ENCODE assay signal across 13 cellular contexts in genomic region chr19:51359294-51359693, GRCh38. TPM values are rescaled to one million over a fixed set of nuclear protein-coding genes. Genes with fewer than 3 reads are reported as not detected.
DNase-seq lines count a peak whose midpoint lies in the region; ATAC-seq, FAIRE-seq and TF ChIP-seq lines count a peak whose summit lies in the region.
"Had no signal": no experiment of that assay in that cellular context is flagged by ENCODE, and none has a peak within 500 bp of the region (broad histone marks: within the 10 kb centered on the region; RNA-seq: fewer than 3 reads in every experiment).

No MANE protein-coding gene starts in this region.

- 98% methylated on average over 4 of the region's 4 CpGs for WGBS in HepG2 (ENCODE audit: low lambda C conversion rate)
- WGBS in right lobe of liver (ENCODE audit: insufficient coverage, low coverage, low lambda C conversion rate, missing lambda C conversion rate) = 93% methylated on average over 4 of the region's 4 CpGs
- 80% methylated on average over 4 of the region's 4 CpGs for WGBS in hepatocyte (ENCODE audit: low lambda C conversion rate, missing lambda C conversion rate)

- H2AFZ ChIP-seq in HepG2 (ENCODE audit: low read length) (no peak overlapping the region), hepatocyte (no peak overlapping the region)

- peak overlapping the region; percentile 53 for H3K9ac ChIP-seq in HepG2 (ENCODE audit: insufficient read depth, low read depth, low read length)
- H3K9ac ChIP-seq: BLaER1 had no signal

- H3K4me1 ChIP-seq in HepG2 (ENCODE audit: insufficient read depth, low read length) (peaks cover 96% of the 10 kb centered on the region), right lobe of liver (peaks cover 0 to 67% (median 17%) of the 10 kb centered on the region in 4 donors), hepatocyte (ENCODE audit: insufficient read depth) (peaks cover 38% of the 10 kb centered on the region)
- peaks cover 4% of the 10 kb centered on the region for H3K4me1 ChIP-seq in effector memory CD4-positive, alpha-beta T cell (ENCODE audit: control insufficient read depth, insufficient read depth, low read length, poor library complexity, severe bottlenecking)

- H3K4me3 ChIP-seq in HepG2 (replicated peaks in 1 of 3; ENCODE audit: insufficient read depth in 1 of 3, low read depth in 2 of 3, low read length in 3 of 3) = no peak overlapping the region
- no peak overlapping the region for H3K4me3 ChIP-seq in right lobe of liver
- H3K4me3 ChIP-seq in astrocyte of the spinal cord (ENCODE audit: low read depth, low read length) = no peak overlapping the region
- H3K4me3 ChIP-seq in hepatocyte = no peak overlapping the region
- no peak overlapping the region for H3K4me3 ChIP-seq in effector memory CD4-positive, alpha-beta T cell (ENCODE audit: insufficient read depth, low read depth, low read length, poor library complexity, severe bottlenecking)
- H3K4me3 ChIP-seq: BLaER1 had no signal

- POLR2A ChIA-PET in HepG2 (lab: Yijun Ruan, JAX) = interaction anchor here (1.2 to 7.8 kb wide), 3 partner anchors 9 to 20 kb away, joined by 4 to 259 read pairs (median 9); partner anchors contain the start of gene VSIG10L

- CTCF ChIA-PET in HepG2 (lab: Yijun Ruan, JAX; ENCODE audit: low intra/inter-chr PET ratio, low total read pairs) = no interaction called here

- FAIRE-seq in HepG2 (lab: Jason Lieb, UNC) = no peak

- TF ChIP-seq EP300 in HepG2 (IDR thresholded peaks at IDR 0.05; ENCODE audit: low read depth in 2 of 2, low read length in 2 of 2) (no peak), HepG2 (CRISPR knock-in tag; IDR thresholded peaks at IDR 0.05; ENCODE audit: borderline replicate concordance) (no peak)

- H3K79me2 ChIP-seq in HepG2 (ENCODE audit: insufficient read depth, low read length) (peaks cover 31% of the 10 kb centered on the region), hepatocyte (peaks cover 44% of the 10 kb centered on the region)

- H4K20me1 ChIP-seq in HepG2 (ENCODE audit: insufficient read depth, low read length) = no peaks in the 10 kb centered on the region
- H4K20me1 ChIP-seq in hepatocyte (ENCODE audit: insufficient read depth, poor library complexity, severe bottlenecking) = no peaks in the 10 kb centered on the region
- H4K20me1 ChIP-seq: BLaER1 had no signal

- H3K27me3 ChIP-seq in HepG2 (ENCODE audit: control insufficient read depth in 1 of 2, insufficient read depth in 2 of 2, low read length in 2 of 2) (no peaks in the 10 kb centered on the region), right lobe of liver (no peaks in the 10 kb centered on the region), hepatocyte (no peaks in the 10 kb centered on the region)
- H3K27me3 ChIP-seq in effector memory CD4-positive, alpha-beta T cell (replicated peaks; ENCODE audit: control insufficient read depth, insufficient read depth, low read length, poor library complexity, severe bottlenecking) = no peaks in the 10 kb centered on the region
- H3K27me3 ChIP-seq: BLaER1 had no signal

- H3K9me3 ChIP-seq in HepG2 (ENCODE audit: low read length) (no peaks in the 10 kb centered on the region), right lobe of liver (no peaks in the 10 kb centered on the region), hepatocyte (ENCODE audit: low read depth) (no peaks in the 10 kb centered on the region)
- H3K9me3 ChIP-seq in effector memory CD4-positive, alpha-beta T cell (ENCODE audit: control insufficient read depth, low read length) = no peaks in the 10 kb centered on the region
- H3K9me3 ChIP-seq: BLaER1 had no signal

- no peak for TF ChIP-seq POLR2A in HepG2 (IDR thresholded peaks at IDR 0.05; ENCODE audit: insufficient read depth in 1 of 2, low read depth in 2 of 2, low read length in 2 of 2)
- TF ChIP-seq POLR2A in right lobe of liver (IDR thresholded peaks at IDR 0.05) = no peak

- no peak for ATAC-seq in HepG2
- no peak for ATAC-seq in right lobe of liver
- no peak for ATAC-seq in omental fat pad (ENCODE audit: low FRiP score)

- no peak for TF ChIP-seq CTCF in HepG2 (CRISPR knock-in tag; IDR thresholded peaks at IDR 0.05)
- TF ChIP-seq CTCF in right lobe of liver (IDR thresholded peaks at IDR 0.05) = no peak
- no peak for TF ChIP-seq CTCF in astrocyte of the spinal cord (IDR thresholded peaks at IDR 0.05; ENCODE audit: low read depth, low read length)
- TF ChIP-seq CTCF in hepatocyte (IDR thresholded peaks at IDR 0.05; ENCODE audit: poor library complexity) = no peak
- no peak for TF ChIP-seq CTCF in omental fat pad (IDR thresholded peaks at IDR 0.05)

- no peak overlapping the region for H3K4me2 ChIP-seq in HepG2 (ENCODE audit: low read depth, low read length)
- H3K4me2 ChIP-seq in hepatocyte = no peak overlapping the region
- H3K4me2 ChIP-seq: BLaER1 had no signal

- in situ Hi-C loops in HepG2 (cut with HindIII; ENCODE audit: extremely low pct_ligation_motif_present, low pct_unique_long_range_greater_than_20kb) = no loop called here
- in situ Hi-C loops in astrocyte of the spinal cord (cut with HindIII; ENCODE audit: low sequenced_read_pairs) = no loop called here

- intact Hi-C loops in HepG2 (cut with micrococcal nuclease; ENCODE audit: unreplicated experiment) = no loop called here
- intact Hi-C loops in right lobe of liver (cut with DNase I) = no loop called here

- H3K27ac ChIP-seq in HepG2 (ENCODE audit: extremely low read length, insufficient read depth, low read length) (peak overlapping the region; percentile 64), right lobe of liver (peak overlapping the region in 1 of 3 donors; percentile 78), hepatocyte (peak overlapping the region; percentile 81)
- no peak overlapping the region for H3K27ac ChIP-seq in effector memory CD4-positive, alpha-beta T cell (ENCODE audit: insufficient read depth, low read length, poor library complexity, severe bottlenecking)
- H3K27ac ChIP-seq: BLaER1 had no signal

- H3K36me3 ChIP-seq in HepG2 (replicated peaks in 1 of 2; ENCODE audit: control insufficient read depth in 1 of 2, insufficient read depth in 2 of 2, low read length in 2 of 2) (no peaks in the 10 kb centered on the region), right lobe of liver (no peaks in the 10 kb centered on the region), hepatocyte (replicated peaks; ENCODE audit: insufficient read depth, low read depth) (no peaks in the 10 kb centered on the region)
- H3K36me3 ChIP-seq in effector memory CD4-positive, alpha-beta T cell (ENCODE audit: control insufficient read depth, insufficient read depth, low read length) = no peaks in the 10 kb centered on the region

- H3K9me2 ChIP-seq in hepatocyte (replicated peaks; ENCODE audit: insufficient read depth) = no peaks in the 10 kb centered on the region

- TF ChIP-seq RAD21 in HepG2 (CRISPR knock-in tag; IDR thresholded peaks at IDR 0.05) = no peak

- DNase-seq in HepG2 (ENCODE audit: low spot score) (no peak), right lobe of liver (no peak), astrocyte of the spinal cord (ENCODE audit: low read depth, low spot score) (peak; percentile 93), hepatocyte (ENCODE audit: low spot score) (peak; percentile 78), omental fat pad (ENCODE audit: low spot score) (no peak), NCI-H2081 treated with DMSO at 0.1 percent for 48 hours (lab: John Stamatoyannopoulos, UW) (no peak), NCI-H748 (lab: John Stamatoyannopoulos, UW; ENCODE audit: unreplicated experiment) (no peak)
- DNase-seq in effector memory CD4-positive, alpha-beta T cell = no peak
- DNase-seq: effector CD8-positive, alpha-beta T cell; NCI-H524 treated with DMSO at 0.1 percent for 48 hours had no signal

- BruUV-seq in HepG2 (replicated peaks; lab: Mats Ljungman, UMichigan) = no TSS peak

RNA-seq across cellular contexts. Expression of gene ETFB, which starts 6.9 kb away (rescaled TPM):
- total RNA-seq in HepG2 (2016; rRNA removed; fragmentation: Illumina TruSeq; extraction: Trizol) = 678 and 853 TPM in 2 replicates
- total RNA-seq in HepG2 (2016; cell fraction: cytosol; rRNA removed; fragmentation: Illumina TruSeq; extraction: Trizol; ENCODE audit: low read depth) = 187 and 190 TPM in 2 replicates
- 701 and 868 TPM in 2 replicates for total RNA-seq in HepG2 (2016; cell fraction: insoluble cytoplasmic fraction; rRNA removed; fragmentation: Illumina TruSeq; extraction: Trizol)
- 206 and 231 TPM in 2 replicates for total RNA-seq in HepG2 (2016; cell fraction: membrane; rRNA removed; fragmentation: Illumina TruSeq; extraction: Trizol)
- 228 and 251 TPM in 2 replicates for total RNA-seq in HepG2 (2016; cell fraction: nucleus; rRNA removed; fragmentation: Illumina TruSeq; extraction: Trizol)
- 1,171 and 1,314 TPM in 2 replicates for polyA plus RNA-seq in HepG2 (2011; rRNA removed)
- polyA plus RNA-seq in HepG2 (2011; cell fraction: cytosol; rRNA removed) = 1,380 and 2,015 TPM in 2 replicates
- 550 and 597 TPM in 2 replicates for polyA plus RNA-seq in HepG2 (2011; cell fraction: nucleus; rRNA removed)
- polyA plus RNA-seq in HepG2 (2012) = 654 and 683 TPM in 2 replicates
- polyA plus RNA-seq in HepG2 (2016; cell fraction: cytosol; fragmentation: Illumina TruSeq; extraction: Trizol; ENCODE audit: low read depth) = 206 and 220 TPM in 2 replicates
- 802 and 838 TPM in 2 replicates for polyA plus RNA-seq in HepG2 (2016; cell fraction: insoluble cytoplasmic fraction; fragmentation: Illumina TruSeq; extraction: Trizol; ENCODE audit: low read depth)
- polyA plus RNA-seq in HepG2 (2016; cell fraction: membrane; fragmentation: Illumina TruSeq; extraction: Trizol; ENCODE audit: low read depth) = 172 and 183 TPM in 2 replicates
- polyA plus RNA-seq in HepG2 (2016; cell fraction: nucleus; fragmentation: Illumina TruSeq; extraction: Trizol; ENCODE audit: insufficient read depth, low read depth) = 373 and 382 TPM in 2 replicates
- 108 and 610 TPM in 2 replicates for polyA minus RNA-seq in HepG2 (2011; rRNA and poly(A)+ RNA removed; ENCODE audit: low replicate concordance)
- 250 and 276 TPM in 2 replicates for polyA minus RNA-seq in HepG2 (2011; cell fraction: cytosol; rRNA and poly(A)+ RNA removed)
- polyA minus RNA-seq in HepG2 (2011; cell fraction: nucleus; rRNA and poly(A)+ RNA removed) = 141 and 147 TPM in 2 replicates
- total RNA-seq in right lobe of liver = 100 to 1,000 TPM; 210 to 439 (median 345) TPM
- 167 and 190 TPM in 2 replicates for total RNA-seq in hepatocyte
- polyA plus RNA-seq in hepatocyte = 237 and 248 TPM in 2 replicates
- 100 to 1,000 TPM; 136 to 251 (median 166) TPM for total RNA-seq in omental fat pad

RNA-seq across cellular contexts. Expression of gene CLDND2, which starts 9.5 kb away (rescaled TPM):
- total RNA-seq in HepG2 (2016; rRNA removed; fragmentation: Illumina TruSeq; extraction: Trizol) = 1.1 and 1.8 TPM in 2 replicates
- 2.7 and 4.1 TPM in 2 replicates for total RNA-seq in HepG2 (2016; cell fraction: cytosol; rRNA removed; fragmentation: Illumina TruSeq; extraction: Trizol; ENCODE audit: low read depth)
- 2.4 TPM in 1 of 2 replicates, not detected in the other for total RNA-seq in HepG2 (2016; cell fraction: insoluble cytoplasmic fraction; rRNA removed; fragmentation: Illumina TruSeq; extraction: Trizol)
- 2.3 TPM in 2 replicates for total RNA-seq in HepG2 (2016; cell fraction: membrane; rRNA removed; fragmentation: Illumina TruSeq; extraction: Trizol)
- total RNA-seq in HepG2 (2016; cell fraction: nucleus; rRNA removed; fragmentation: Illumina TruSeq; extraction: Trizol) = 2.7 and 6.2 TPM in 2 replicates
- polyA plus RNA-seq in HepG2 (2011; rRNA removed) = 0.84 and 1.6 TPM in 2 replicates
- not detected in 2 replicates for polyA plus RNA-seq in HepG2 (2011; cell fraction: cytosol; rRNA removed)
- 1.3 and 2.4 TPM in 2 replicates for polyA plus RNA-seq in HepG2 (2011; cell fraction: nucleus; rRNA removed)
- polyA plus RNA-seq in HepG2 (2012) = 3.7 and 5.0 TPM in 2 replicates
- 3.6 and 5.6 TPM in 2 replicates for polyA plus RNA-seq in HepG2 (2016; cell fraction: cytosol; fragmentation: Illumina TruSeq; extraction: Trizol; ENCODE audit: low read depth)
- 1.3 and 2.6 TPM in 2 replicates for polyA plus RNA-seq in HepG2 (2016; cell fraction: insoluble cytoplasmic fraction; fragmentation: Illumina TruSeq; extraction: Trizol; ENCODE audit: low read depth)
- 2.3 and 2.8 TPM in 2 replicates for polyA plus RNA-seq in HepG2 (2016; cell fraction: membrane; fragmentation: Illumina TruSeq; extraction: Trizol; ENCODE audit: low read depth)
- 5.7 and 13.4 TPM in 2 replicates for polyA plus RNA-seq in HepG2 (2016; cell fraction: nucleus; fragmentation: Illumina TruSeq; extraction: Trizol; ENCODE audit: insufficient read depth, low read depth)
- 1.4 TPM in 1 of 2 replicates, not detected in the other for polyA minus RNA-seq in HepG2 (2011; rRNA and poly(A)+ RNA removed; ENCODE audit: low replicate concordance)
- polyA minus RNA-seq in HepG2 (2011; cell fraction: cytosol; rRNA and poly(A)+ RNA removed) = not detected in 2 replicates
- 3.0 and 4.2 TPM in 2 replicates for polyA minus RNA-seq in HepG2 (2011; cell fraction: nucleus; rRNA and poly(A)+ RNA removed)
- 1 to 10 TPM in 1 of 6 experiments, under 1 TPM in 1, not detected in 4; 1.00 to 1.2 TPM for total RNA-seq in right lobe of liver
- total RNA-seq in hepatocyte = 1.2 TPM in 1 of 2 replicates, not detected in the other
- polyA plus RNA-seq in hepatocyte = 6.8 and 7.2 TPM in 2 replicates
- not detected for total RNA-seq in omental fat pad
- total RNA-seq: urinary bladder had no signal

RNA-seq across cellular contexts. Expression of gene NKG7, which starts 13.2 kb away (rescaled TPM):
- total RNA-seq in HepG2 (2016; rRNA removed; fragmentation: Illumina TruSeq; extraction: Trizol) (not detected in 2 replicates), right lobe of liver (1 to 10 TPM; 1.7 to 7.7 (median 4.1) TPM), hepatocyte (not detected in 2 replicates), omental fat pad (1 to 10 TPM in 2 of 4 donors, under 1 TPM in 1, not detected in 1; 0.56 to 4.0 (median 2.6) TPM)
- not detected in 2 replicates for total RNA-seq in HepG2 (2016; cell fraction: cytosol; rRNA removed; fragmentation: Illumina TruSeq; extraction: Trizol; ENCODE audit: low read depth)
- not detected in 2 replicates for total RNA-seq in HepG2 (2016; cell fraction: insoluble cytoplasmic fraction; rRNA removed; fragmentation: Illumina TruSeq; extraction: Trizol)
- total RNA-seq in HepG2 (2016; cell fraction: membrane; rRNA removed; fragmentation: Illumina TruSeq; extraction: Trizol) = not detected in 2 replicates
- total RNA-seq in HepG2 (2016; cell fraction: nucleus; rRNA removed; fragmentation: Illumina TruSeq; extraction: Trizol) = not detected in 2 replicates
- polyA plus RNA-seq in HepG2 (2011; rRNA removed) (0.21 and 0.40 TPM in 2 replicates), hepatocyte (0.44 TPM in 1 of 2 replicates, not detected in the other)
- polyA plus RNA-seq in HepG2 (2011; cell fraction: cytosol; rRNA removed) = 0.16 TPM in 1 of 2 replicates, not detected in the other
- not detected in 2 replicates for polyA plus RNA-seq in HepG2 (2011; cell fraction: nucleus; rRNA removed)
- 0.25 and 0.42 TPM in 2 replicates for polyA plus RNA-seq in HepG2 (2012)
- not detected in 2 replicates for polyA plus RNA-seq in HepG2 (2016; cell fraction: cytosol; fragmentation: Illumina TruSeq; extraction: Trizol; ENCODE audit: low read depth)
- polyA plus RNA-seq in HepG2 (2016; cell fraction: insoluble cytoplasmic fraction; fragmentation: Illumina TruSeq; extraction: Trizol; ENCODE audit: low read depth) = not detected in 2 replicates
- polyA plus RNA-seq in HepG2 (2016; cell fraction: membrane; fragmentation: Illumina TruSeq; extraction: Trizol; ENCODE audit: low read depth) = not detected in 2 replicates
- not detected in 2 replicates for polyA plus RNA-seq in HepG2 (2016; cell fraction: nucleus; fragmentation: Illumina TruSeq; extraction: Trizol; ENCODE audit: insufficient read depth, low read depth)
- polyA minus RNA-seq in HepG2 (2011; rRNA and poly(A)+ RNA removed; ENCODE audit: low replicate concordance) = not detected in 2 replicates
- polyA minus RNA-seq in HepG2 (2011; cell fraction: cytosol; rRNA and poly(A)+ RNA removed) = not detected in 2 replicates
- polyA minus RNA-seq in HepG2 (2011; cell fraction: nucleus; rRNA and poly(A)+ RNA removed) = not detected in 2 replicates

RNA-seq across cellular contexts. Expression of gene VSIG10L, which starts 17.4 kb away (rescaled TPM):
- total RNA-seq in HepG2 (2016; rRNA removed; fragmentation: Illumina TruSeq; extraction: Trizol) (1.8 and 2.7 TPM in 2 replicates), right lobe of liver (1 to 10 TPM; 1.3 to 4.5 (median 2.8) TPM), hepatocyte (2.5 and 3.4 TPM in 2 replicates), omental fat pad (1 to 10 TPM in 2 of 4 donors, under 1 TPM in 2; 0.47 to 1.0 (median 0.98) TPM)
- total RNA-seq in HepG2 (2016; cell fraction: cytosol; rRNA removed; fragmentation: Illumina TruSeq; extraction: Trizol; ENCODE audit: low read depth) = 0.62 and 1.0 TPM in 2 replicates
- total RNA-seq in HepG2 (2016; cell fraction: insoluble cytoplasmic fraction; rRNA removed; fragmentation: Illumina TruSeq; extraction: Trizol) = 1.4 and 2.7 TPM in 2 replicates
- 1.7 and 1.8 TPM in 2 replicates for total RNA-seq in HepG2 (2016; cell fraction: membrane; rRNA removed; fragmentation: Illumina TruSeq; extraction: Trizol)
- total RNA-seq in HepG2 (2016; cell fraction: nucleus; rRNA removed; fragmentation: Illumina TruSeq; extraction: Trizol) = 3.5 and 4.0 TPM in 2 replicates
- polyA plus RNA-seq in HepG2 (2011; rRNA removed) (8.0 and 8.5 TPM in 2 replicates), hepatocyte (7.6 and 7.8 TPM in 2 replicates)
- 3.0 and 3.1 TPM in 2 replicates for polyA plus RNA-seq in HepG2 (2011; cell fraction: cytosol; rRNA removed)
- 31.6 and 35.6 TPM in 2 replicates for polyA plus RNA-seq in HepG2 (2011; cell fraction: nucleus; rRNA removed)
- 6.0 and 7.0 TPM in 2 replicates for polyA plus RNA-seq in HepG2 (2012)
- 1.5 and 1.7 TPM in 2 replicates for polyA plus RNA-seq in HepG2 (2016; cell fraction: cytosol; fragmentation: Illumina TruSeq; extraction: Trizol; ENCODE audit: low read depth)
- 3.4 and 4.1 TPM in 2 replicates for polyA plus RNA-seq in HepG2 (2016; cell fraction: insoluble cytoplasmic fraction; fragmentation: Illumina TruSeq; extraction: Trizol; ENCODE audit: low read depth)
- 3.5 and 3.7 TPM in 2 replicates for polyA plus RNA-seq in HepG2 (2016; cell fraction: membrane; fragmentation: Illumina TruSeq; extraction: Trizol; ENCODE audit: low read depth)
- polyA plus RNA-seq in HepG2 (2016; cell fraction: nucleus; fragmentation: Illumina TruSeq; extraction: Trizol; ENCODE audit: insufficient read depth, low read depth) = 13.3 and 13.8 TPM in 2 replicates
- polyA minus RNA-seq in HepG2 (2011; rRNA and poly(A)+ RNA removed; ENCODE audit: low replicate concordance) = 0.75 and 3.1 TPM in 2 replicates
- polyA minus RNA-seq in HepG2 (2011; cell fraction: cytosol; rRNA and poly(A)+ RNA removed) = 1.5 and 1.7 TPM in 2 replicates
- polyA minus RNA-seq in HepG2 (2011; cell fraction: nucleus; rRNA and poly(A)+ RNA removed) = 7.2 and 9.5 TPM in 2 replicates

RNA-seq across cellular contexts. Expression of gene LIM2, which starts 28.5 kb away (rescaled TPM):
- not detected in 2 replicates for total RNA-seq in HepG2 (2016; rRNA removed; fragmentation: Illumina TruSeq; extraction: Trizol)
- not detected in 2 replicates for total RNA-seq in HepG2 (2016; cell fraction: cytosol; rRNA removed; fragmentation: Illumina TruSeq; extraction: Trizol; ENCODE audit: low read depth)
- not detected in 2 replicates for total RNA-seq in HepG2 (2016; cell fraction: insoluble cytoplasmic fraction; rRNA removed; fragmentation: Illumina TruSeq; extraction: Trizol)
- 0.19 TPM in 1 of 2 replicates, not detected in the other for total RNA-seq in HepG2 (2016; cell fraction: membrane; rRNA removed; fragmentation: Illumina TruSeq; extraction: Trizol)
- not detected in 2 replicates for total RNA-seq in HepG2 (2016; cell fraction: nucleus; rRNA removed; fragmentation: Illumina TruSeq; extraction: Trizol)
- 1.3 and 1.8 TPM in 2 replicates for polyA plus RNA-seq in HepG2 (2011; rRNA removed)
- polyA plus RNA-seq in HepG2 (2011; cell fraction: cytosol; rRNA removed) = 2.1 and 2.3 TPM in 2 replicates
- 0.72 and 1.6 TPM in 2 replicates for polyA plus RNA-seq in HepG2 (2011; cell fraction: nucleus; rRNA removed)
- 0.57 and 1.0 TPM in 2 replicates for polyA plus RNA-seq in HepG2 (2012)
- not detected in 2 replicates for polyA plus RNA-seq in HepG2 (2016; cell fraction: cytosol; fragmentation: Illumina TruSeq; extraction: Trizol; ENCODE audit: low read depth)
- not detected in 2 replicates for polyA plus RNA-seq in HepG2 (2016; cell fraction: insoluble cytoplasmic fraction; fragmentation: Illumina TruSeq; extraction: Trizol; ENCODE audit: low read depth)
- not detected in 2 replicates for polyA plus RNA-seq in HepG2 (2016; cell fraction: membrane; fragmentation: Illumina TruSeq; extraction: Trizol; ENCODE audit: low read depth)
- polyA plus RNA-seq in HepG2 (2016; cell fraction: nucleus; fragmentation: Illumina TruSeq; extraction: Trizol; ENCODE audit: insufficient read depth, low read depth) = not detected in 2 replicates
- 1.3 TPM in 1 of 2 replicates, not detected in the other for polyA minus RNA-seq in HepG2 (2011; rRNA and poly(A)+ RNA removed; ENCODE audit: low replicate concordance)
- 0.69 TPM in 1 of 2 replicates, not detected in the other for polyA minus RNA-seq in HepG2 (2011; cell fraction: cytosol; rRNA and poly(A)+ RNA removed)
- polyA minus RNA-seq in HepG2 (2011; cell fraction: nucleus; rRNA and poly(A)+ RNA removed) = not detected in 2 replicates
- not detected for total RNA-seq in right lobe of liver
- not detected in 2 replicates for total RNA-seq in hepatocyte
- not detected in 2 replicates for polyA plus RNA-seq in hepatocyte
- not detected for total RNA-seq in omental fat pad
- total RNA-seq: posterior vena cava, urinary bladder had no signal
- polyA plus RNA-seq: urinary bladder had no signal

Comparison
In these comparisons a context has a peak if more than half of its experiments do, and no peak if none do; other contexts are left out.
1. DNase-seq: peak in astrocyte of the spinal cord (single experiment) and hepatocyte (single experiment); none in HepG2 (single experiment), right lobe of liver (0 of 3), omental fat pad (single experiment), NCI-H2081 treated with DMSO at 0.1 percent for 48 hours (single experiment), effector memory CD4-positive, alpha-beta T cell (0 of 3) and NCI-H748 (single experiment).